ENCODE assay signal across 33 cellular contexts in the genomic region with DNA sequence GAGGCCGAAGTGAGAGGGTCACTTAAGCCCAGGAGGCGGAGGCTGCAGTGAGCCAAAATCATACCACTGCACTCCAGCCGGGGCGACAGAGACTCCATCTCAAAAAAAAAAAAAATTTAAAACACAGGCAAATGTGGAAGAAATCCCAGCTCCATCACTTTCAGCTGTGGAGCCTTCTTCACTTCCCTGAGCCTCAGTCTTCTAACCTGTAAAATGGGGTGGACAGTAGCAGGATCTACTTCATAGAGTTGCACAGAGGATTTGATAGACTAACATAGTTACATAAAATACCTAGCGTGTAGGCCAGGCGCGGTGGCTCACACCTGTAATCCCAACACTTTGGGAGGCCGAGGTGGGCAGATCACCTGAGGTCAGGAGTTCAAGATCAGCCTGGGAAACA. TPM values are rescaled to one million over a fixed set of nuclear protein-coding genes. Genes with fewer than 3 reads are reported as not detected.
DNase-seq lines count a peak whose midpoint lies in the region; ATAC-seq, FAIRE-seq and TF ChIP-seq lines count a peak whose summit lies in the region.
"Had no signal": no experiment of that assay in that cellular context is flagged by ENCODE, and none has a peak within 500 bp of the region (broad histone marks: within the 10 kb centered on the region; RNA-seq: fewer than 3 reads in every experiment).

No MANE protein-coding gene starts in this region.

- H3K27ac ChIP-seq in HepG2 (ENCODE audit: extremely low read length, insufficient read depth, low read length) (no peak overlapping the region), right lobe of liver (no peak overlapping the region), SJSA1 (no peak overlapping the region), K562 (ENCODE audit: extremely low read depth, low read depth, low read length) (no peak overlapping the region)
- H3K27ac ChIP-seq: 22Rv1; A549; BLaER1; BLaER1 treated with 17β-estradiol and CSF1 and Interleukin-3, amounts not matched to agents 10 nM and 100 nM; C4-2B had no signal

- H3K9ac ChIP-seq in HepG2 (ENCODE audit: insufficient read depth, low read depth, low read length) (no peak overlapping the region), K562 (ENCODE audit: insufficient read depth in 1 of 2, low read depth in 2 of 2, low read length in 2 of 2) (no peak overlapping the region)
- H3K9ac ChIP-seq: BLaER1; BLaER1 treated with 17β-estradiol and CSF1 and Interleukin-3, amounts not matched to agents 10 nM and 100 nM had no signal

- ATAC-seq in HepG2, result no peak
- no peak for ATAC-seq in right lobe of liver
- ATAC-seq in K562, result no peak
- ATAC-seq: CD8-positive, alpha-beta T cell had no signal

- TF ChIP-seq CTCF in HepG2 (CRISPR knock-in tag; IDR thresholded peaks at IDR 0.05) (no peak), right lobe of liver (IDR thresholded peaks at IDR 0.05) (no peak), K562 (IDR thresholded peaks at IDR 0.05 in 2 of 3, conservative IDR thresholded peaks at IDR 0.05 in 1 of 3; ENCODE audit: insufficient read depth in 2 of 3, low read depth in 1 of 3, low read length in 3 of 3) (no peak)

- H2AFZ ChIP-seq in HepG2 (ENCODE audit: low read length) (no peak overlapping the region), K562 (ENCODE audit: low read depth, low read length) (no peak overlapping the region)

- BruUV-seq in HepG2 (replicated peaks; lab: Mats Ljungman, UMichigan) (no TSS peak), K562 (replicated peaks; lab: Mats Ljungman, UMichigan) (no TSS peak)

- H3K4me3 ChIP-seq in HepG2 (replicated peaks in 1 of 3; ENCODE audit: insufficient read depth in 1 of 3, low read depth in 2 of 3, low read length in 3 of 3) (no peak overlapping the region), right lobe of liver (no peak overlapping the region), SJSA1 (no peak overlapping the region), K562 (no peak overlapping the region)
- H3K4me3 ChIP-seq: A549; BLaER1; BLaER1 treated with 17β-estradiol and CSF1 and Interleukin-3, amounts not matched to agents 10 nM and 100 nM had no signal

- intact Hi-C loops in HepG2 (cut with micrococcal nuclease; ENCODE audit: unreplicated experiment) (no loop called here), right lobe of liver (cut with DNase I) (no loop called here), K562 (cut with micrococcal nuclease) (no loop called here)

- H3K4me2 ChIP-seq in HepG2 (ENCODE audit: low read depth, low read length) (no peak overlapping the region), K562 (ENCODE audit: insufficient read depth, low read length) (no peak overlapping the region)
- H3K4me2 ChIP-seq: A549; BLaER1; BLaER1 treated with 17β-estradiol and CSF1 and Interleukin-3, amounts not matched to agents 10 nM and 100 nM had no signal

- H3K36me3 ChIP-seq in HepG2 (replicated peaks in 1 of 2; ENCODE audit: control insufficient read depth in 1 of 2, insufficient read depth in 2 of 2, low read length in 2 of 2), result no peaks in the 10 kb centered on the region
- peaks cover 0 to 10% (median 0%) of the 10 kb centered on the region in 4 donors for H3K36me3 ChIP-seq in right lobe of liver
- H3K36me3 ChIP-seq in SJSA1, result no peaks in the 10 kb centered on the region
- no peaks in the 10 kb centered on the region for H3K36me3 ChIP-seq in K562 (ENCODE audit: control insufficient read depth, insufficient read depth, low read length)
- H3K36me3 ChIP-seq: BE2C, BLaER1 had no signal

- TF ChIP-seq EP300 in HepG2 (IDR thresholded peaks at IDR 0.05; ENCODE audit: low read depth in 2 of 2, low read length in 2 of 2) (no peak), HepG2 (CRISPR knock-in tag; IDR thresholded peaks at IDR 0.05; ENCODE audit: borderline replicate concordance) (no peak), K562 (IDR thresholded peaks at IDR 0.05; ENCODE audit: low read length) (no peak)

- H3K9me1 ChIP-seq in K562 (ENCODE audit: control insufficient read depth, insufficient read depth, low read length), result no peaks in the 10 kb centered on the region

- H3K4me1 ChIP-seq in HepG2 (ENCODE audit: insufficient read depth, low read length) (no peaks in the 10 kb centered on the region), right lobe of liver (no peaks in the 10 kb centered on the region), SJSA1 (replicated peaks) (no peaks in the 10 kb centered on the region), K562 (replicated peaks in 1 of 2; ENCODE audit: control insufficient read depth in 2 of 2, insufficient read depth in 2 of 2, low read length in 2 of 2) (no peaks in the 10 kb centered on the region; a peak in 1 of 5 replicates)
- H3K4me1 ChIP-seq: A549, BE2C, BLaER1, Caco-2 had no signal

- H3K79me2 ChIP-seq in HepG2 (ENCODE audit: insufficient read depth, low read length) (no peaks in the 10 kb centered on the region), K562 (ENCODE audit: control insufficient read depth, insufficient read depth, low read length) (no peaks in the 10 kb centered on the region)

- peaks cover 3 to 12% of the 10 kb centered on the region in 2 experiments; a peak in 3 of 5 replicates for H3K27me3 ChIP-seq in HepG2 (ENCODE audit: control insufficient read depth in 1 of 2, insufficient read depth in 2 of 2, low read length in 2 of 2)
- H3K27me3 ChIP-seq in right lobe of liver, result no peaks in the 10 kb centered on the region
- H3K27me3 ChIP-seq in SJSA1 (replicated peaks), result peaks cover 78% of the 10 kb centered on the region
- H3K27me3 ChIP-seq in K562 (ENCODE audit: control insufficient read depth in 2 of 2, insufficient read depth in 2 of 2, low read length in 2 of 2), result peaks cover 20 to 38% of the 10 kb centered on the region in 2 experiments; a peak in 4 of 5 replicates
- H3K27me3 ChIP-seq: BE2C; BLaER1; BLaER1 treated with 17β-estradiol and CSF1 and Interleukin-3, amounts not matched to agents 10 nM and 100 nM had no signal

- H3K9me3 ChIP-seq in HepG2 (ENCODE audit: low read length) (no peaks in the 10 kb centered on the region), right lobe of liver (no peaks in the 10 kb centered on the region), SJSA1 (replicated peaks) (peaks cover 30% of the 10 kb centered on the region), K562 (replicated peaks; ENCODE audit: control insufficient read depth, insufficient read depth, low read depth, low read length) (no peaks in the 10 kb centered on the region)
- H3K9me3 ChIP-seq: BE2C, Caco-2 had no signal

- TF ChIP-seq RAD21 in HepG2 (CRISPR knock-in tag; IDR thresholded peaks at IDR 0.05), result no peak
- TF ChIP-seq RAD21 in K562 (CRISPR knock-in tag; conservative IDR thresholded peaks at IDR 0.05 in 1 of 2, IDR thresholded peaks at IDR 0.05 in 1 of 2), result no peak

- TF ChIP-seq POLR2A in HepG2 (IDR thresholded peaks at IDR 0.05; ENCODE audit: insufficient read depth in 1 of 2, low read depth in 2 of 2, low read length in 2 of 2) (no peak), right lobe of liver (IDR thresholded peaks at IDR 0.05) (no peak), K562 (conservative IDR thresholded peaks at IDR 0.05) (no peak)

- POLR2A ChIA-PET in HepG2 (lab: Yijun Ruan, JAX), result no interaction called here
- POLR2A ChIA-PET in K562 (lab: Yijun Ruan, JAX), result interaction anchor here (1.1 kb wide), 1 partner anchor 23 kb away, joined by 4 read pairs; no protein-coding TSS in a partner anchor

- CTCF ChIA-PET in HepG2 (lab: Yijun Ruan, JAX; ENCODE audit: low intra/inter-chr PET ratio, low total read pairs), result no interaction called here
- CTCF ChIA-PET in K562 (lab: Yijun Ruan, JAX; ENCODE audit: low intra/inter-chr PET ratio), result no interaction called here

- DNase-seq in HepG2 (ENCODE audit: low spot score), result no peak
- no peak for DNase-seq in right lobe of liver
- peak; percentile 78 to 88 for DNase-seq in SJSA1 (ENCODE audit: low read depth in 1 of 2, low spot score in 2 of 2)
- DNase-seq in K562 (ENCODE audit: extremely low read depth in 1 of 4, low spot score in 3 of 4), result no peak
- no peak for DNase-seq in NCI-H510A (lab: John Stamatoyannopoulos, UW)
- DNase-seq in Kasumi-1 (lab: John Stamatoyannopoulos, UW), result no peak
- DNase-seq: 8988T; ACHN; AML-193; BE2C; C1 segment of cervical spinal cord; Caco-2; Calu3; CD4-positive, alpha-beta memory T cell; CD4-positive, alpha-beta T cell; CD4-positive, CD25-positive, alpha-beta regulatory T cell; CD8-positive, alpha-beta memory T cell; CD8-positive, alpha-beta T cell; COR-L47; DMS 273 treated with DMSO at 0.1 percent for 48 hours; DMS153; DMS53; DMS79; DMS79 treated with DMSO at 0.1 percent for 48 hours; DND-41; EL had no signal

- WGBS in HepG2 (ENCODE audit: low lambda C conversion rate), result 73% methylated on average over 8 of the region's 8 CpGs
- WGBS in right lobe of liver (ENCODE audit: insufficient coverage, low coverage, low lambda C conversion rate, missing lambda C conversion rate), result 90% methylated on average over 8 of the region's 8 CpGs
- 26% methylated on average over 8 of the region's 8 CpGs for WGBS in K562 (ENCODE audit: insufficient coverage, low coverage, missing lambda C conversion rate)

- in situ Hi-C loops in HepG2 (cut with HindIII; ENCODE audit: extremely low pct_ligation_motif_present, low pct_unique_long_range_greater_than_20kb) (no loop called here), K562 (cut with MboI) (no loop called here)

- H4K20me1 ChIP-seq in HepG2 (ENCODE audit: insufficient read depth, low read length), result no peaks in the 10 kb centered on the region
- no peaks in the 10 kb centered on the region for H4K20me1 ChIP-seq in K562 (replicated peaks; ENCODE audit: control insufficient read depth, insufficient read depth, low read length)
- H4K20me1 ChIP-seq: BLaER1 had no signal

- FAIRE-seq in HepG2 (lab: Jason Lieb, UNC), result no peak
- FAIRE-seq in K562 (lab: Jason Lieb, UNC), result no peak
- FAIRE-seq: A204.1, A549, D721Med had no signal

RNA-seq across cellular contexts. Expression of a gene that starts 26.5 kb away (rescaled TPM):
- total RNA-seq in HepG2 (2016; rRNA removed; fragmentation: Illumina TruSeq; extraction: Trizol) (12.7 and 20.8 TPM in 2 replicates), right lobe of liver (10 to 100 TPM in 1 of 6 experiments, 1 to 10 TPM in 5; 4.2 to 14.8 (median 7.0) TPM), K562 (2014; rRNA removed) (6.2 and 8.0 TPM in 2 replicates), K562 (2014; rRNA removed; fragmentation: Illumina TruSeq; extraction: Trizol) (1.3 and 1.5 TPM in 2 replicates), K562 (2015; rRNA removed; fragmentation: Illumina TruSeq; extraction: Trizol) (3.0 and 3.5 TPM in 2 replicates), K562 (2021) (8.9 and 12.4 TPM in 2 replicates)
- total RNA-seq in HepG2 (2016; cell fraction: cytosol; rRNA removed; fragmentation: Illumina TruSeq; extraction: Trizol; ENCODE audit: low read depth), result 4.6 and 5.4 TPM in 2 replicates
- total RNA-seq in HepG2 (2016; cell fraction: insoluble cytoplasmic fraction; rRNA removed; fragmentation: Illumina TruSeq; extraction: Trizol), result 11.4 and 21.0 TPM in 2 replicates
- total RNA-seq in HepG2 (2016; cell fraction: membrane; rRNA removed; fragmentation: Illumina TruSeq; extraction: Trizol), result 20.1 and 22.4 TPM in 2 replicates
- total RNA-seq in HepG2 (2016; cell fraction: nucleus; rRNA removed; fragmentation: Illumina TruSeq; extraction: Trizol), result 11.4 and 16.8 TPM in 2 replicates
- polyA plus RNA-seq in HepG2 (2011; rRNA removed) (11.3 and 15.8 TPM in 2 replicates), K562 (2011; rRNA removed) (2.2 and 2.5 TPM in 2 replicates), K562 (2014; fragmentation: Illumina TruSeq; extraction: Trizol) (3.4 and 5.7 TPM in 2 replicates), K562 (2014; fragmentation: Nextera tagmentation; extraction: Ambion mirVana) (under 1 TPM; 0.03 to 0.17 TPM), K562 (2014; rRNA removed) (6.9 and 7.2 TPM in 2 replicates)
- 13.8 and 16.9 TPM in 2 replicates for polyA plus RNA-seq in HepG2 (2011; cell fraction: cytosol; rRNA removed)
- 38.7 and 41.4 TPM in 2 replicates for polyA plus RNA-seq in HepG2 (2011; cell fraction: nucleus; rRNA removed)
- polyA plus RNA-seq in HepG2 (2012), result 7.6 and 12.3 TPM in 2 replicates
- polyA plus RNA-seq in HepG2 (2016; cell fraction: cytosol; fragmentation: Illumina TruSeq; extraction: Trizol; ENCODE audit: low read depth), result 4.7 and 5.7 TPM in 2 replicates
- polyA plus RNA-seq in HepG2 (2016; cell fraction: insoluble cytoplasmic fraction; fragmentation: Illumina TruSeq; extraction: Trizol; ENCODE audit: low read depth), result 15.8 and 19.6 TPM in 2 replicates
- 18.1 and 18.8 TPM in 2 replicates for polyA plus RNA-seq in HepG2 (2016; cell fraction: membrane; fragmentation: Illumina TruSeq; extraction: Trizol; ENCODE audit: low read depth)
- 31.9 and 34.8 TPM in 2 replicates for polyA plus RNA-seq in HepG2 (2016; cell fraction: nucleus; fragmentation: Illumina TruSeq; extraction: Trizol; ENCODE audit: insufficient read depth, low read depth)
- 1.6 and 19.4 TPM in 2 replicates for polyA minus RNA-seq in HepG2 (2011; rRNA and poly(A)+ RNA removed; ENCODE audit: low replicate concordance)
- 7.2 and 10.0 TPM in 2 replicates for polyA minus RNA-seq in HepG2 (2011; cell fraction: cytosol; rRNA and poly(A)+ RNA removed)
- 6.4 and 9.7 TPM in 2 replicates for polyA minus RNA-seq in HepG2 (2011; cell fraction: nucleus; rRNA and poly(A)+ RNA removed)
- total RNA-seq in SJSA1 (2014; rRNA removed; shearing (Covaris generic)), result 1.8 and 8.5 TPM in 2 replicates
- total RNA-seq in K562 (2011; cell fraction: chromatin; rRNA removed; ENCODE audit: low replicate concordance), result 4.2 and 14.8 TPM in 2 replicates
- 14.1 and 15.7 TPM in 2 replicates for total RNA-seq in K562 (2011; cell fraction: nucleolus; rRNA removed)
- 6.2 and 8.2 TPM in 2 replicates for total RNA-seq in K562 (2011; cell fraction: nucleoplasm; rRNA removed)
- 2.8 and 8.2 TPM in 2 replicates for polyA plus RNA-seq in K562 (2011; cell fraction: cytosol; rRNA removed)
- polyA plus RNA-seq in K562 (2011; cell fraction: nucleus; rRNA removed), result 6.7 and 12.1 TPM in 2 replicates
- polyA plus RNA-seq in K562 (2012), result 6.0 and 7.5 TPM in 2 replicates
- polyA minus RNA-seq in K562 (2011; rRNA and poly(A)+ RNA removed), result 0.84 and 1.5 TPM in 2 replicates
- polyA minus RNA-seq in K562 (2011; cell fraction: cytosol; rRNA and poly(A)+ RNA removed), result 2.2 and 4.1 TPM in 2 replicates
- polyA minus RNA-seq in K562 (2011; cell fraction: nucleus; rRNA and poly(A)+ RNA removed), result 3.6 and 4.3 TPM in 2 replicates

Comparison
In these comparisons a context has a peak if more than half of its experiments do, and no peak if none do; other contexts are left out.
1. DNase-seq: peak in SJSA1 (2 of 2); none in HepG2 (single experiment), right lobe of liver (0 of 3), K562 (0 of 4), NCI-H510A (single experiment) and Kasumi-1 (0 of 2).